In the genomic region with DNA sequence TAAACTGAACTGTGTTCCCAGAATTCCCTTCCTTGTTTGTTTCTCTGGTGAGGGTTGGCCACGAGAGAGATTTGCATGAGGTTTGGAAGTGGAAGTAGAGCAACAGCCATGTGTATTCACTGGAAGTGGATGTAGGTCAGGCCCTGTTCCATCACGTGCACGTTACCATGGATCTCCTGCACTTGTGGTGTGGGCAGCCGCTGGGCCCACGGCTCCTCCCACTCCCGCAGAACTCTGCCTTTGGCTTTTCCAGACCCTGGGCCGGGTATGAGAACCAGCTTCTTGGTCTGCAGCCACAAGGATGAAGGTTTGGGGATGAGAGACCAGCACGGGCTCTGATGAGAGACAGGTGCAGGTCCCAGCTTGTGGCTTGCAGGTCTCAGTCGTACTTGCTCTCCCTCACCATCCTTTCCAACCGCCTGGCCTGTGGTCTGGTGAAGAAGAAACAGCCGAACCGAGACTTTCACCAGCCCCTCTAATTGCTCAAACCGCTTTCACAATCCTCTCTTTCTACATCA, we compare ENCODE assay signal across 8 cellular contexts.
DNase-seq lines count a peak whose midpoint lies in the region; ATAC-seq and TF ChIP-seq lines count a peak whose summit lies in the region.

No MANE protein-coding gene starts in this region.

- H3K27me3 ChIP-seq in effector memory CD4-positive, alpha-beta T cell (replicated peaks; ENCODE audit: control insufficient read depth, insufficient read depth, low read length, poor library complexity, severe bottlenecking): no peaks in the 10 kb centered on the region
- no peaks in the 10 kb centered on the region for H3K27me3 ChIP-seq in gastrocnemius medialis
- no peaks in the 10 kb centered on the region for H3K27me3 ChIP-seq in hepatocyte

- intact Hi-C loops in gastrocnemius medialis (cut with DNase I; ENCODE audit: low total_unique reads): no loop called here

- CTCF ChIA-PET in HEK293 (lab: Yijun Ruan, JAX): no interaction called here

- no peaks in the 10 kb centered on the region for H3K9me3 ChIP-seq in HEK293 (ENCODE audit: control insufficient read depth, insufficient read depth, low read depth, low read length)
- no peaks in the 10 kb centered on the region for H3K9me3 ChIP-seq in effector memory CD4-positive, alpha-beta T cell (ENCODE audit: control insufficient read depth, low read length)
- no peaks in the 10 kb centered on the region for H3K9me3 ChIP-seq in gastrocnemius medialis
- no peaks in the 10 kb centered on the region for H3K9me3 ChIP-seq in hepatocyte (ENCODE audit: low read depth)

- WGBS in hepatocyte (ENCODE audit: low lambda C conversion rate, missing lambda C conversion rate): 96% methylated on average over 13 of the region's 13 CpGs

- no peaks in the 10 kb centered on the region for H4K20me1 ChIP-seq in hepatocyte (ENCODE audit: insufficient read depth, poor library complexity, severe bottlenecking)

- H3K4me1 ChIP-seq in HEK293 (ENCODE audit: control insufficient read depth, insufficient read depth, low read length) (no peaks in the 10 kb centered on the region), gastrocnemius medialis (peaks cover 0 to 7% of the 10 kb centered on the region in 2 donors), hepatocyte (ENCODE audit: insufficient read depth) (no peaks in the 10 kb centered on the region)
- peaks cover 58% of the 10 kb centered on the region for H3K4me1 ChIP-seq in effector memory CD4-positive, alpha-beta T cell (ENCODE audit: control insufficient read depth, insufficient read depth, low read length, poor library complexity, severe bottlenecking)

- no peaks in the 10 kb centered on the region for H3K9me2 ChIP-seq in hepatocyte (replicated peaks; ENCODE audit: insufficient read depth)

- H3K4me3 ChIP-seq in HEK293 (ENCODE audit: low read depth, low read length): no peak overlapping the region
- no peak overlapping the region for H3K4me3 ChIP-seq in effector memory CD4-positive, alpha-beta T cell (ENCODE audit: insufficient read depth, low read depth, low read length, poor library complexity, severe bottlenecking)
- H3K4me3 ChIP-seq in gastrocnemius medialis: no peak overlapping the region
- H3K4me3 ChIP-seq in hepatocyte: no peak overlapping the region

- no peaks in the 10 kb centered on the region for H3K79me2 ChIP-seq in hepatocyte

- ATAC-seq in gastrocnemius medialis (peak; percentile 62 to 77), GM18861 (IDR thresholded peaks at IDR 0.05; ENCODE audit: unreplicated experiment) (no peak)

- H2AFZ ChIP-seq in hepatocyte: no peak overlapping the region

- TF ChIP-seq POLR2A in gastrocnemius medialis (IDR thresholded peaks at IDR 0.05): no peak

- in situ Hi-C loops in gastrocnemius medialis (cut with MboI; ENCODE audit: low sequenced_read_pairs in 4 of 4): no loop called here

- TF ChIP-seq CTCF in HEK293 (tag by site-specific recombination; IDR thresholded peaks at IDR 0.05) (no peak), gastrocnemius medialis (IDR thresholded peaks at IDR 0.05 in 4 of 5, conservative IDR thresholded peaks at IDR 0.05 in 1 of 5) (no peak), hepatocyte (IDR thresholded peaks at IDR 0.05; ENCODE audit: poor library complexity) (no peak)

- H3K27ac ChIP-seq in HEK293 (ENCODE audit: extremely low read depth, low read depth, low read length) (no peak overlapping the region), gastrocnemius medialis (peak overlapping the region in 1 of 4 donors; percentile 15), hepatocyte (no peak overlapping the region)
- H3K27ac ChIP-seq in effector memory CD4-positive, alpha-beta T cell (ENCODE audit: insufficient read depth, low read length, poor library complexity, severe bottlenecking): peak overlapping the region; percentile 86

- H3K36me3 ChIP-seq in HEK293 (ENCODE audit: control insufficient read depth in 2 of 2, insufficient read depth in 1 of 2, low read length in 2 of 2): no peaks in the 10 kb centered on the region
- no peaks in the 10 kb centered on the region for H3K36me3 ChIP-seq in effector memory CD4-positive, alpha-beta T cell (ENCODE audit: control insufficient read depth, insufficient read depth, low read length)
- peaks cover 0 to 4% of the 10 kb centered on the region in 2 donors for H3K36me3 ChIP-seq in gastrocnemius medialis
- H3K36me3 ChIP-seq in hepatocyte (replicated peaks; ENCODE audit: insufficient read depth, low read depth): no peaks in the 10 kb centered on the region

- peak; percentile 34 to 48 for DNase-seq in activated CD4-positive, alpha-beta T cell treated with anti-CD3 and anti-CD28 coated beads for 4 hours
- DNase-seq in effector memory CD4-positive, alpha-beta T cell: peak; percentile 61 to 74 (median 70)
- peak in 1 of 2 donors; percentile 26 for DNase-seq in gastrocnemius medialis
- DNase-seq in dedifferentiated amniotic fluid mesenchymal stem cell (ENCODE audit: extremely low spot score): no peak
- no peak for DNase-seq in hepatocyte (ENCODE audit: low spot score)
- no peak for DNase-seq in LoVo (ENCODE audit: low spot score)

- no peak overlapping the region for H3K4me2 ChIP-seq in hepatocyte

- POLR2A ChIA-PET in HEK293 (lab: Yijun Ruan, JAX): no interaction called here

TF ChIP-seq in HEK293, 187 proteins besides CTCF, POLR2A, EP300 and RAD21:
- no peak for TF ChIP-seq ZNF549 (tag by site-specific recombination; IDR thresholded peaks at IDR 0.05)
- TF ChIP-seq EGR2 (tag by site-specific recombination; IDR thresholded peaks at IDR 0.05; ENCODE audit: low read depth): 0 out of 2 replicates have a peak, but pooled peaks have one; percentile 15
- TF ChIP-seq ZFHX2 (tag by site-specific recombination; conservative IDR thresholded peaks at IDR 0.05): 0 out of 2 replicates have a peak, but pooled peaks have one; percentile 40
- no peak for TF ChIP-seq ZNF146 (tag by site-specific recombination; IDR thresholded peaks at IDR 0.05)

Comparison
In these comparisons a context has a peak if more than half of its experiments do, and no peak if none do; other contexts are left out.
1. DNase-seq: peak in activated CD4-positive, alpha-beta T cell treated with anti-CD3 and anti-CD28 coated beads for 4 hours (2 of 2) and effector memory CD4-positive, alpha-beta T cell (3 of 3); none in dedifferentiated amniotic fluid mesenchymal stem cell (single experiment), hepatocyte (single experiment) and LoVo (single experiment).